In genomic region chr5:135065306-135066265, GRCh38 we compare ENCODE assay signal across 18 cellular contexts. TPM values are rescaled to one million over a fixed set of nuclear protein-coding genes. Genes with fewer than 3 reads are reported as not detected.
DNase-seq lines count a peak whose midpoint lies in the region; ATAC-seq, FAIRE-seq and TF ChIP-seq lines count a peak whose summit lies in the region.
"Had no signal": no experiment of that assay in that cellular context is flagged by ENCODE, and none has a peak within 500 bp of the region (broad histone marks: within the 10 kb centered on the region; RNA-seq: fewer than 3 reads in every experiment).

No MANE protein-coding gene starts in this region.

- WGBS in gastroesophageal sphincter (ENCODE audit: low coverage in 1 of 2), 2 donors = 87 to 88% methylated on average over 4 to 8 of the region's 16 CpGs

- intact Hi-C loops in kidney (cut with DNase I) = no loop called here
- intact Hi-C loops in posterior vena cava (cut with DNase I) = no loop called here
- intact Hi-C loops in mucosa of descending colon (cut with DNase I, micrococcal nuclease) = no loop called here

- H3K9me3 ChIP-seq in Peyer's patch = no peaks in the 10 kb centered on the region
- H3K9me3 ChIP-seq in kidney (ENCODE audit: control insufficient read depth in 1 of 2, low read length in 2 of 2) = no peaks in the 10 kb centered on the region
- H3K9me3 ChIP-seq in gastroesophageal sphincter = no peaks in the 10 kb centered on the region
- H3K9me3 ChIP-seq in mucosa of descending colon = no peaks in the 10 kb centered on the region
- H3K9me3 ChIP-seq: SJSA1 had no signal

- no peak for TF ChIP-seq EP300 in gastroesophageal sphincter (IDR thresholded peaks at IDR 0.05)

- no peak for ATAC-seq in gastroesophageal sphincter
- ATAC-seq in HG02973 (IDR thresholded peaks at IDR 0.05; ENCODE audit: unreplicated experiment) = no peak
- no peak for ATAC-seq in mucosa of descending colon

- no peak overlapping the region for H3K27ac ChIP-seq in Peyer's patch
- H3K27ac ChIP-seq in kidney (ENCODE audit: low read depth in 2 of 2, low read length in 2 of 2) = no peak overlapping the region
- no peak overlapping the region for H3K27ac ChIP-seq in gastroesophageal sphincter
- H3K27ac ChIP-seq: PC-9, SJSA1 had no signal

- H3K36me3 ChIP-seq in H7 (replicated peaks; ENCODE audit: control insufficient read depth, insufficient read depth, low read length) (no peaks in the 10 kb centered on the region), Peyer's patch (no peaks in the 10 kb centered on the region), kidney (ENCODE audit: control insufficient read depth in 1 of 2, insufficient read depth in 2 of 2, low read length in 2 of 2) (no peaks in the 10 kb centered on the region), gastroesophageal sphincter (no peaks in the 10 kb centered on the region), mucosa of descending colon (ENCODE audit: low read depth) (no peaks in the 10 kb centered on the region)
- H3K36me3 ChIP-seq: SJSA1 had no signal

- H3K4me3 ChIP-seq in H7 (ENCODE audit: insufficient read depth, low read depth, low read length) = no peak overlapping the region
- no peak overlapping the region for H3K4me3 ChIP-seq in Peyer's patch
- H3K4me3 ChIP-seq in kidney (ENCODE audit: low read length in 2 of 2) = no peak overlapping the region
- no peak overlapping the region for H3K4me3 ChIP-seq in gastroesophageal sphincter
- H3K4me3 ChIP-seq in mucosa of descending colon = no peak overlapping the region
- H3K4me3 ChIP-seq: PC-9, SJSA1 had no signal

- TF ChIP-seq POLR2A in Peyer's patch (IDR thresholded peaks at IDR 0.05) (no peak), gastroesophageal sphincter (IDR thresholded peaks at IDR 0.05) (no peak)

- H3K9ac ChIP-seq in kidney (ENCODE audit: low read length in 2 of 2) = no peak overlapping the region

- H3K4me1 ChIP-seq in Peyer's patch = no peaks in the 10 kb centered on the region
- H3K4me1 ChIP-seq in kidney (ENCODE audit: control insufficient read depth in 1 of 2, insufficient read depth in 1 of 2, low read depth in 1 of 2, low read length in 2 of 2) = no peaks in the 10 kb centered on the region
- H3K4me1 ChIP-seq in gastroesophageal sphincter = no peaks in the 10 kb centered on the region
- H3K4me1 ChIP-seq in mucosa of descending colon (ENCODE audit: low read depth) = no peaks in the 10 kb centered on the region
- H3K4me1 ChIP-seq: SJSA1 had no signal

- H3K27me3 ChIP-seq in H7 (ENCODE audit: control insufficient read depth, insufficient read depth, low read length) (peaks cover 2% of the 10 kb centered on the region; the same call in 1 of the 2 replicates), Peyer's patch (no peaks in the 10 kb centered on the region), gastroesophageal sphincter (no peaks in the 10 kb centered on the region)

- peak; percentile 39 for DNase-seq in H7
- DNase-seq in Peyer's patch = peak in 2 of 3 donors; percentile 29 to 30
- peak; percentile 49 for DNase-seq in kidney
- DNase-seq in posterior vena cava (ENCODE audit: low spot score) = peak; percentile 76
- no peak for DNase-seq in mucosa of descending colon
- DNase-seq: CD4-positive, CD25-positive, alpha-beta regulatory T cell; COR-L47; DMS153; GDM1; H9; NCI-H1694 treated with DMSO at 0.1 percent for 48 hours; NCI-H226; NCI-H526; PC-9 had no signal

- TF ChIP-seq CTCF in Peyer's patch (IDR thresholded peaks at IDR 0.05) = no peak
- TF ChIP-seq CTCF in kidney (IDR thresholded peaks at IDR 0.05; ENCODE audit: borderline replicate concordance, extremely low read depth, insufficient read depth) = no peak
- no peak for TF ChIP-seq CTCF in gastroesophageal sphincter (IDR thresholded peaks at IDR 0.05)
- no peak for TF ChIP-seq CTCF in mucosa of descending colon (IDR thresholded peaks at IDR 0.05)

- FAIRE-seq in kidney (lab: Jason Lieb, UNC) = no peak

RNA-seq across cellular contexts. Expression of gene PITX1, which starts 31.6 kb away (rescaled TPM):
- total RNA-seq in H7 (2014; rRNA removed; shearing (Covaris generic)) = not detected in 2 replicates
- total RNA-seq in Peyer's patch (1 to 10 TPM in 3 of 4 donors, under 1 TPM in 1; 0.88 to 4.2 (median 2.5) TPM), kidney (not detected), posterior vena cava (under 1 TPM; 0.81 to 0.97 TPM), gastroesophageal sphincter (100 to 1,000 TPM in 2 of 4 donors, 10 to 100 TPM in 2; 17.0 to 182 (median 79.6) TPM), mucosa of descending colon (10 to 100 TPM in 1 of 3 donors, 1 to 10 TPM in 2; 5.0 to 10.7 (median 6.2) TPM)
- not detected for polyA plus RNA-seq in kidney (ENCODE audit: insufficient read depth, low read depth, low replicate concordance)
- total RNA-seq: B cell; CD4-positive, CD25-positive, alpha-beta regulatory T cell; H9 had no signal
- polyA plus RNA-seq: CD4-positive, CD25-positive, alpha-beta regulatory T cell had no signal

Comparison
In these comparisons a context has a peak if more than half of its experiments do, and no peak if none do; other contexts are left out.
1. DNase-seq: peak in H7 (single experiment), Peyer's patch (2 of 3), kidney (single experiment) and posterior vena cava (single experiment); none in mucosa of descending colon (0 of 3).